Comparison of ENCODE assay signal across 34 cellular contexts in genomic region chr2:25899404-25899925, GRCh38.
"Had no signal": no experiment of that assay in that cellular context is flagged by ENCODE, and none has a peak within 500 bp of the region (broad histone marks: within the 10 kb centered on the region; RNA-seq: fewer than 3 reads in every experiment).

No MANE protein-coding gene starts in this region.

- H3K4me3 Mint-ChIP-seq: activated T-cell treated with anti-CD3 and anti-CD28 coated beads, Interleukin-2, amount 50 U/mL, for 72 hours; dendritic cell treated with granulocyte-macrophage colony-stimulating factor and Interleukin-4, amounts not matched to agents 40 ng/mL and 50 ng/mL, for 4 days; endodermal cell; mesothelial cell of epicardium; nephron progenitor cell; stimulated activated naive B cell treated with anti-CD40 and anti-IgM and Interleukin-4, amounts not matched to agents 10 μg/mL and 1 μg/mL and 100 μg/mL, for 72 hours; T-helper 1 cell treated with Interleukin-12 subunit alpha and Interleukin-12 subunit beta and Interleukin-4 antibody, amounts not matched to agents 30 μg/mL and 1 μg/mL, for 36 hours had no signal

- H3K4me3 ChIP-seq: adrenal gland, body of pancreas, esophagus squamous epithelium, gastroesophageal sphincter, pancreas, prostate gland, sigmoid colon, stomach, suprapubic skin, tibial artery had no signal

- H3K27ac Mint-ChIP-seq: activated T-cell treated with anti-CD3 and anti-CD28 coated beads, Interleukin-2, amount 50 U/mL, for 72 hours; dendritic cell treated with granulocyte-macrophage colony-stimulating factor and Interleukin-4, amounts not matched to agents 40 ng/mL and 50 ng/mL, for 4 days; endodermal cell; mesothelial cell of epicardium; stimulated activated naive B cell treated with anti-CD40 and anti-IgM and Interleukin-4, amounts not matched to agents 10 μg/mL and 1 μg/mL and 100 μg/mL, for 72 hours; T-helper 1 cell treated with Interleukin-12 subunit alpha and Interleukin-12 subunit beta and Interleukin-4 antibody, amounts not matched to agents 30 μg/mL and 1 μg/mL, for 36 hours had no signal

- H3K36me3 ChIP-seq: adrenal gland, esophagus squamous epithelium, gastroesophageal sphincter, neutrophil, pancreas, prostate gland, sigmoid colon, stomach, suprapubic skin, tibial artery had no signal

- ATAC-seq: activated naive CD4-positive, alpha-beta T cell treated with anti-CD3 and anti-CD28 coated beads, Interleukin-2, amount 50 U/mL, for 72 hours; activated T-cell treated with anti-CD3 and anti-CD28 coated beads, Interleukin-2, amount 50 U/mL, for 72 hours; body of pancreas; gastroesophageal sphincter; left colon; pancreas; stimulated activated naive B cell treated with anti-CD40 and anti-IgM and Interleukin-4, amounts not matched to agents 10 μg/mL and 1 μg/mL and 100 μg/mL, for 72 hours had no signal

- H3K27me3 Mint-ChIP-seq: naive B cell had no signal

- H3K27me3 ChIP-seq: adrenal gland, body of pancreas, esophagus squamous epithelium, gastroesophageal sphincter, neutrophil, pancreas, sigmoid colon, stomach, suprapubic skin, tibial artery had no signal

- H3K9me3 ChIP-seq: adrenal gland, body of pancreas, esophagus squamous epithelium, gastroesophageal sphincter, neutrophil, pancreas, prostate gland, sigmoid colon, stomach, suprapubic skin, tibial artery had no signal

- H3K9me3 Mint-ChIP-seq: activated naive CD4-positive, alpha-beta T cell treated with anti-CD3 and anti-CD28 coated beads, Interleukin-2, amount 50 U/mL, for 72 hours; activated T-cell treated with anti-CD3 and anti-CD28 coated beads, Interleukin-2, amount 50 U/mL, for 72 hours; endodermal cell; nephron progenitor cell; stimulated activated naive B cell treated with anti-CD40 and anti-IgM and Interleukin-4, amounts not matched to agents 10 μg/mL and 1 μg/mL and 100 μg/mL, for 72 hours; T-helper 1 cell treated with Interleukin-12 subunit alpha and Interleukin-12 subunit beta and Interleukin-4 antibody, amounts not matched to agents 30 μg/mL and 1 μg/mL, for 36 hours had no signal

- H3K27ac ChIP-seq: adrenal gland, body of pancreas, esophagus squamous epithelium, gastroesophageal sphincter, neutrophil, pancreas, prostate gland, sigmoid colon, stomach, suprapubic skin, tibial artery, VCaP had no signal

- H3K4me1 ChIP-seq: adrenal gland, body of pancreas, gastroesophageal sphincter, pancreas, prostate gland, sigmoid colon, stomach, suprapubic skin, tibial artery had no signal

- H3K36me3 Mint-ChIP-seq: activated naive CD4-positive, alpha-beta T cell treated with anti-CD3 and anti-CD28 coated beads, Interleukin-2, amount 50 U/mL, for 72 hours; mesothelial cell of epicardium; naive B cell; stimulated activated naive B cell treated with anti-CD40 and anti-IgM and Interleukin-4, amounts not matched to agents 10 μg/mL and 1 μg/mL and 100 μg/mL, for 72 hours had no signal

- DNase-seq: activated CD4-positive, alpha-beta T cell treated with anti-CD3 and anti-CD28 coated beads for 4 hours; activated CD4-positive, alpha-beta T cell treated with anti-CD3 and anti-CD28 coated beads, Interleukin-2, amount 50 U/mL, for 4 hours; activated naive CD4-positive, alpha-beta T cell; activated T-cell treated with anti-CD3 and anti-CD28 coated beads for 4 hours; activated T-cell treated with anti-CD3 and anti-CD28 coated beads, Interleukin-2, amount 50 U/mL, for 72 hours; adrenal gland; aorta; body of pancreas; central memory CD4-positive, alpha-beta T cell; endodermal cell; esophagus squamous epithelium; head of caudate nucleus; hippocampal formation; left colon; naive B cell; nephron progenitor cell; pancreas; retina; sigmoid colon; small intestine; stimulated activated CD4-positive, alpha-beta T cell treated with anti-CD3 and anti-CD28 coated beads, Interleukin-1b, Interleukin-23, amount 100 ng/mL, for 48 hours; stimulated activated naive B cell treated with anti-CD40 and anti-IgM and Interleukin-4, amounts not matched to agents 10 μg/mL and 1 μg/mL and 100 μg/mL, for 72 hours; stomach; T-helper 9 cell; tibial artery had no signal
